In the genomic region with DNA sequence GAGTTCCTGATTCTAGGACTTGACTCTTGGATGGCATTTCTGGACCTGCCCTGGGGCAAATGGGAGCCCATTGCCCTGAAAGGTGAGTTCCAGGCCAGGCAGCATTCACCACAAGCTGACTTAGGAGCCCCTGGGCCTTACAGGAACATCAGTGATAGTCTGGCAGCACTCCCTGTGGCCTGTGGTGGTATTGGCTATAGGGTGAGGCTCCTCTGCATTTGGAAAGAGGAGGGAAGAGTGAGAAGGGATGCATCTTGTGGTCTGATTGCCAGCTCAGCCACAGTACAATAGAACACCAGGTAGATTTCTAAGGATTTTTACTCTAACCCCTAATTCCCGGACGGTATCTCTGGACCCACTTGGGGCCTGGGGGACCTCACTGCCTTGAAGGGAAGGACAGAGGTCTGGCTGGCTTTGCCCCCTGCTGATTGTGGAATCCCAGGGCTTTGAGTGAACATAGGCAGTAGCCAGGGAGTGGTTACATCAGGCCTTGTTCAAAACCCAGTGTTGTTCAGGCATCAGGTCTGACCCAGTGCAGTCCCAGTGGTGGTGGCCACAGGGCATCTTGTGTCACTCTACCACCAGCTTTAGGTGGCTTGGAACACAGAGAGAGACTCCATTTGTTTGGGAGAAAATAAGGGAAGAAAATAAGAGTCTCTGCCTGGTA, we compare ENCODE assay signal across 29 cellular contexts. TPM values are rescaled to one million over a fixed set of nuclear protein-coding genes. Genes with fewer than 3 reads are reported as not detected.
DNase-seq lines count a peak whose midpoint lies in the region; ATAC-seq and TF ChIP-seq lines count a peak whose summit lies in the region.
"Had no signal": no experiment of that assay in that cellular context is flagged by ENCODE, and none has a peak within 500 bp of the region (broad histone marks: within the 10 kb centered on the region; RNA-seq: fewer than 3 reads in every experiment).

No MANE protein-coding gene starts in this region.

- no peak overlapping the region for H2BK5ac ChIP-seq in neuronal stem cell (ENCODE audit: low read length)

- no peak overlapping the region for H2BK120ac ChIP-seq in neuronal stem cell (ENCODE audit: low read depth, low read length)

- ATAC-seq in HG03175 (IDR thresholded peaks at IDR 0.05; ENCODE audit: unreplicated experiment): no peak
- no peak for ATAC-seq in GM19455 (IDR thresholded peaks at IDR 0.05; ENCODE audit: unreplicated experiment)
- ATAC-seq in GM21737 (IDR thresholded peaks at IDR 0.05; ENCODE audit: unreplicated experiment): no peak
- ATAC-seq: left ventricle myocardium superior; naive thymus-derived CD8-positive, alpha-beta T cell; PC-3 had no signal

- no peaks in the 10 kb centered on the region for H3K27me3 ChIP-seq in neuronal stem cell (ENCODE audit: control insufficient read depth in 3 of 3, insufficient read depth in 3 of 3, low read depth in 1 of 3, low read length in 3 of 3)
- H3K27me3 ChIP-seq: ascending aorta, ovary, right atrium auricular region had no signal

- H3K23ac ChIP-seq in neuronal stem cell (ENCODE audit: low read depth, low read length, poor library complexity): no peak overlapping the region

- H3K9me2 ChIP-seq in OCI-LY7 (ENCODE audit: insufficient read depth, low read length): no peaks in the 10 kb centered on the region

- POLR2A ChIA-PET in OCI-LY7 (lab: Charles Lee): interaction anchor here (0.6 kb wide), 1 partner anchor 391 kb away, joined by 3 read pairs; no protein-coding TSS in a partner anchor

- H3K27ac Mint-ChIP-seq in endothelial cell (ENCODE audit: unreplicated experiment): no peak overlapping the region
- H3K27ac Mint-ChIP-seq: activated CD4-positive, alpha-beta memory T cell treated with anti-CD3 and anti-CD28 coated beads, Interleukin-2, amount 10 ng/mL, durations not matched to agents 7 days and 5 days; activated naive CD8-positive, alpha-beta T cell treated with anti-CD3 and anti-CD28 coated beads for 36 hours; activated T-helper 2 cell treated with anti-CD3 and anti-CD28 coated beads, Interferon-gamma antibody, Interleukin-2, Interleukin-4, amounts not matched to agents 10 μg/mL and 5 μg/mL and 100 μg/mL, durations not matched to agents 14 hours and 24 hours and 36 hours; dendritic cell treated with granulocyte-macrophage colony-stimulating factor and Interleukin-4, amounts not matched to agents 40 ng/mL and 50 ng/mL, for 4 days; mesothelial cell of epicardium; naive thymus-derived CD8-positive, alpha-beta T cell had no signal

- no peak overlapping the region for H3K4me3 ChIP-seq in GM12864 (ENCODE audit: low read depth, low read length)
- no peak overlapping the region for H3K4me3 ChIP-seq in OCI-LY7 (ENCODE audit: low read depth, low read length, poor library complexity, severe bottlenecking)
- H3K4me3 ChIP-seq in neuronal stem cell (ENCODE audit: low read length in 2 of 2): no peak overlapping the region
- H3K4me3 ChIP-seq: ascending aorta, GM23248, ovary, right atrium auricular region, thoracic aorta had no signal

- H2BK15ac ChIP-seq in neuronal stem cell (ENCODE audit: low read length): no peak overlapping the region

- intact Hi-C loops in OCI-LY7 (cut with micrococcal nuclease; ENCODE audit: unreplicated experiment): no loop called here

- H3K27ac ChIP-seq in OCI-LY7 (ENCODE audit: low read depth, low read length, poor library complexity, severe bottlenecking): no peak overlapping the region
- H3K27ac ChIP-seq in neuronal stem cell (replicated peaks; ENCODE audit: low read length): no peak overlapping the region
- H3K27ac ChIP-seq: ascending aorta, GM23248, HL-60, ovary, right atrium auricular region, thoracic aorta had no signal

- H3K18ac ChIP-seq in neuronal stem cell (ENCODE audit: low read length): no peak overlapping the region

- no peak overlapping the region for H3K4me2 ChIP-seq in OCI-LY7 (ENCODE audit: low read length)
- H3K4me2 ChIP-seq in neuronal stem cell (ENCODE audit: insufficient read depth, low read length, poor library complexity, severe bottlenecking): no peak overlapping the region

- H3K36me3 ChIP-seq in OCI-LY7 (ENCODE audit: insufficient read depth, low read length) (no peaks in the 10 kb centered on the region), neuronal stem cell (replicated peaks in 1 of 2; ENCODE audit: control insufficient read depth in 2 of 2, insufficient read depth in 2 of 2, low read length in 2 of 2) (no peaks in the 10 kb centered on the region)
- H3K36me3 ChIP-seq: ascending aorta, ovary, right atrium auricular region, thoracic aorta had no signal

- no TSS peak for BruUV-seq in OCI-LY7 (replicated peaks; lab: Mats Ljungman, UMichigan)

- WGBS in neuronal stem cell (ENCODE audit: extremely low coverage in 2 of 2, insufficient read length in 2 of 2, insufficient replicate concordance in 1 of 2), 2 donors: no CpG with 5 or more reads among the region's 2 CpGs

- no peaks in the 10 kb centered on the region for H3K9me3 Mint-ChIP-seq in endothelial cell (ENCODE audit: unreplicated experiment)
- H3K9me3 Mint-ChIP-seq: activated CD4-positive, alpha-beta memory T cell treated with anti-CD3 and anti-CD28 coated beads, Interleukin-2, amount 10 ng/mL, durations not matched to agents 7 days and 5 days; activated naive CD8-positive, alpha-beta T cell treated with anti-CD3 and anti-CD28 coated beads for 36 hours; activated T-helper 2 cell treated with anti-CD3 and anti-CD28 coated beads, Interferon-gamma antibody, Interleukin-2, Interleukin-4, amounts not matched to agents 10 μg/mL and 5 μg/mL and 100 μg/mL, durations not matched to agents 14 hours and 24 hours and 36 hours had no signal

- no peak overlapping the region for H3K9ac ChIP-seq in neuronal stem cell (ENCODE audit: low read depth, low read length, poor library complexity)
- H3K9ac ChIP-seq: GM23248 had no signal

- no peak overlapping the region for H2AFZ ChIP-seq in OCI-LY7 (ENCODE audit: low read length)
- peak overlapping the region; percentile 40 for H2AFZ ChIP-seq in neuronal stem cell (ENCODE audit: low read length)
- H2AFZ ChIP-seq: GM23248 had no signal

- H3K4me1 ChIP-seq in OCI-LY7 (ENCODE audit: insufficient read depth, low read length, poor library complexity, severe bottlenecking): no peaks in the 10 kb centered on the region
- H3K4me1 ChIP-seq in neuronal stem cell (ENCODE audit: control insufficient read depth in 2 of 2, insufficient read depth in 1 of 2, low read depth in 1 of 2, low read length in 2 of 2): peaks cover 0 to 3% of the 10 kb centered on the region in 2 donors
- H3K4me1 ChIP-seq: ascending aorta, right atrium auricular region had no signal

- H3K9me3 ChIP-seq in OCI-LY7 (ENCODE audit: low read length) (no peaks in the 10 kb centered on the region), neuronal stem cell (replicated peaks in 1 of 2; ENCODE audit: control insufficient read depth in 2 of 2, insufficient read depth in 1 of 2, low read depth in 1 of 2, low read length in 2 of 2) (no peaks in the 10 kb centered on the region)
- H3K9me3 ChIP-seq: ascending aorta, ovary, thoracic aorta had no signal

- CTCF ChIA-PET in OCI-LY7 (lab: Charles Lee; ENCODE audit: unreplicated experiment): no interaction called here

- no peak overlapping the region for H3K14ac ChIP-seq in neuronal stem cell (ENCODE audit: low read length)

- H2AK5ac ChIP-seq in neuronal stem cell (ENCODE audit: low read depth, low read length): no peak overlapping the region

- H4K8ac ChIP-seq in neuronal stem cell (ENCODE audit: low read depth, low read length): no peak overlapping the region

- no peaks in the 10 kb centered on the region for H3K79me1 ChIP-seq in neuronal stem cell (ENCODE audit: low read depth, low read length)

- H3K4me3 Mint-ChIP-seq in endothelial cell (ENCODE audit: unreplicated experiment): no peak overlapping the region
- H3K4me3 Mint-ChIP-seq: activated CD4-positive, alpha-beta memory T cell treated with anti-CD3 and anti-CD28 coated beads, Interleukin-2, amount 10 ng/mL, durations not matched to agents 7 days and 5 days; activated naive CD8-positive, alpha-beta T cell treated with anti-CD3 and anti-CD28 coated beads for 36 hours; dendritic cell treated with granulocyte-macrophage colony-stimulating factor and Interleukin-4, amounts not matched to agents 40 ng/mL and 50 ng/mL, for 4 days; mesothelial cell of epicardium; naive thymus-derived CD8-positive, alpha-beta T cell had no signal

- no peak overlapping the region for H2BK12ac ChIP-seq in neuronal stem cell (ENCODE audit: low read length)

- no peaks in the 10 kb centered on the region for H3K4me1 Mint-ChIP-seq in endothelial cell (ENCODE audit: unreplicated experiment)
- H3K4me1 Mint-ChIP-seq: activated CD4-positive, alpha-beta memory T cell treated with anti-CD3 and anti-CD28 coated beads, Interleukin-2, amount 10 ng/mL, durations not matched to agents 7 days and 5 days; activated naive CD8-positive, alpha-beta T cell treated with anti-CD3 and anti-CD28 coated beads for 36 hours; mesothelial cell of epicardium had no signal

- peaks cover 3% of the 10 kb centered on the region for H3K36me3 Mint-ChIP-seq in endothelial cell (ENCODE audit: low read depth, unreplicated experiment)
- H3K36me3 Mint-ChIP-seq: activated naive CD8-positive, alpha-beta T cell treated with anti-CD3 and anti-CD28 coated beads for 36 hours; mesothelial cell of epicardium had no signal

- peak; percentile 27 for TF ChIP-seq CTCF in GM12864 (IDR thresholded peaks at IDR 0.05; ENCODE audit: low read depth, low read length, missing control alignments)
- no peak for TF ChIP-seq CTCF in OCI-LY7 (conservative IDR thresholded peaks at IDR 0.05; ENCODE audit: low read length)
- no peak for TF ChIP-seq CTCF in endothelial cell (IDR thresholded peaks at IDR 0.05; ENCODE audit: unreplicated experiment)

- H4K20me1 ChIP-seq in OCI-LY7 (ENCODE audit: insufficient read depth, low read length): no peaks in the 10 kb centered on the region

- no peaks in the 10 kb centered on the region for H3K79me2 ChIP-seq in OCI-LY7 (ENCODE audit: insufficient read depth, low read depth, low read length)

- H3K27me3 Mint-ChIP-seq in endothelial cell (ENCODE audit: unreplicated experiment): no peaks in the 10 kb centered on the region

- DNase-seq in GM12864 (ENCODE audit: low read depth): no peak
- peak; percentile 1 for DNase-seq in OCI-LY7 (ENCODE audit: low spot score)
- DNase-seq in endothelial cell (ENCODE audit: low spot score): peak; percentile 10
- DNase-seq in neuronal stem cell (ENCODE audit: low spot score): no peak
- DNase-seq in superior temporal gyrus (ENCODE audit: extremely low spot score): no peak
- DNase-seq: activated CD4-positive, alpha-beta memory T cell treated with anti-CD3 and anti-CD28 coated beads, Interleukin-2, amount 10 ng/mL, durations not matched to agents 7 days and 5 days; activated CD4-positive, CD25-positive, alpha-beta regulatory T cell treated with anti-CD3 and anti-CD28 coated beads, Interleukin-2, amount 50 U/mL, for 72 hours; activated naive CD8-positive, alpha-beta T cell treated with anti-CD3 and anti-CD28 coated beads for 36 hours; GM23248; left ventricle myocardium superior; naive thymus-derived CD8-positive, alpha-beta T cell; NCI-H1417; NCI-H446; ovary; PC-3; Right ventricle myocardium superior; stimulated activated CD4-positive, alpha-beta T cell treated with anti-CD3 and anti-CD28 coated beads, Interleukin-4, amount 100 ng/mL, for 4 hours; stimulated activated naive CD4-positive, alpha-beta T cell had no signal

- H4K91ac ChIP-seq in neuronal stem cell (ENCODE audit: low read depth, low read length, poor library complexity): no peak overlapping the region

- H3K4ac ChIP-seq in neuronal stem cell (ENCODE audit: low read length): no peak overlapping the region

RNA-seq across cellular contexts. Expression of a gene that starts 32.9 kb away (rescaled TPM):
- 4.0 and 9.3 TPM in 2 replicates for total RNA-seq in OCI-LY7 (2014; rRNA removed; shearing (Covaris generic))
- 4.9 and 6.6 TPM in 2 replicates for total RNA-seq in OCI-LY7 (2022)
- total RNA-seq in endothelial cell (ENCODE audit: unreplicated experiment): 111 TPM
- polyA plus RNA-seq in neuronal stem cell (2013, experiment 1 of 2): 74.2 TPM
- 61.2 TPM for polyA plus RNA-seq in neuronal stem cell (2013, experiment 2 of 2)
- total RNA-seq: activated T-helper 2 cell treated with anti-CD3 and anti-CD28 coated beads, Interferon-gamma antibody, Interleukin-2, Interleukin-4, amounts not matched to agents 10 μg/mL and 5 μg/mL and 100 μg/mL, durations not matched to agents 14 hours and 24 hours and 36 hours; MCF 10A had no signal

Comparison
In these comparisons a context has a peak if more than half of its experiments do, and no peak if none do; other contexts are left out.
1. DNase-seq: peak in OCI-LY7 (single experiment) and endothelial cell (single experiment); none in GM12864 (single experiment), neuronal stem cell (single experiment) and superior temporal gyrus (single experiment).
2. RNA of a gene that starts 32.9 kb away (total RNA-seq): 111 TPM in endothelial cell (single experiment); 4.0 to 9.3 TPM in OCI-LY7; every median in the first group is over 10 times any median in the second.